14 cellular contexts compared by ENCODE assay signal in genomic region chr12:122411537-122411936, GRCh38. TPM values are rescaled to one million over a fixed set of nuclear protein-coding genes. Genes with fewer than 3 reads are reported as not detected.
DNase-seq lines count a peak whose midpoint lies in the region; ATAC-seq and TF ChIP-seq lines count a peak whose summit lies in the region.
"Had no signal": no experiment of that assay in that cellular context is flagged by ENCODE, and none has a peak within 500 bp of the region (broad histone marks: within the 10 kb centered on the region; RNA-seq: fewer than 3 reads in every experiment).

No MANE protein-coding gene starts in this region.

- intact Hi-C loops in thyroid gland (cut with DNase I): no loop called here

- no peaks in the 10 kb centered on the region for H3K9me3 Mint-ChIP-seq in activated T-cell treated with anti-CD3 and anti-CD28 coated beads, Interleukin-2, amount 50 U/mL, for 4 hours

- peak overlapping the region; percentile 11 for H3K4me3 Mint-ChIP-seq in activated T-cell treated with anti-CD3 and anti-CD28 coated beads, Interleukin-2, amount 50 U/mL, for 4 hours
- H3K4me3 Mint-ChIP-seq in T-helper 17 cell: no peak overlapping the region

- H3K4me1 Mint-ChIP-seq in activated T-cell treated with anti-CD3 and anti-CD28 coated beads, Interleukin-2, amount 50 U/mL, for 4 hours (ENCODE audit: low read depth): peaks cover 41% of the 10 kb centered on the region
- H3K4me1 Mint-ChIP-seq in T-helper 17 cell: peaks cover 16% of the 10 kb centered on the region

- peaks cover 32 to 42% of the 10 kb centered on the region in 2 donors for H3K4me1 ChIP-seq in thyroid gland

- 73 to 79% methylated on average over 3 of the region's 3 CpGs for WGBS in thyroid gland, 2 donors

- H3K27ac ChIP-seq in thyroid gland: peak overlapping the region in 2 of 3 donors; percentile 1 to 79
- H3K27ac ChIP-seq: hepatocyte had no signal

- no peaks in the 10 kb centered on the region for H3K36me3 Mint-ChIP-seq in activated T-cell treated with anti-CD3 and anti-CD28 coated beads, Interleukin-2, amount 50 U/mL, for 4 hours (ENCODE audit: insufficient read depth)
- no peaks in the 10 kb centered on the region for H3K36me3 Mint-ChIP-seq in T-helper 17 cell (ENCODE audit: low read depth)

- DNase-seq in activated T-cell treated with anti-CD3 and anti-CD28 coated beads, Interleukin-2, amount 50 U/mL, for 4 hours: no peak
- DNase-seq in activated T-cell treated with anti-CD3 and anti-CD28 coated beads, Interleukin-2, amount 50 U/mL, for 48 hours: no peak
- DNase-seq in T-helper 17 cell: no peak
- peak; percentile 62 for DNase-seq in left lobe of liver (ENCODE audit: low spot score)
- no peak for DNase-seq in thyroid gland
- DNase-seq in NCI-H2081 treated with DMSO at 0.1 percent for 48 hours (lab: John Stamatoyannopoulos, UW): no peak
- DNase-seq in NCI-H1694 (lab: John Stamatoyannopoulos, UW): no peak
- DNase-seq: GOT3, kidney glomerular epithelial cell, NCI-H187, NCI-H526 had no signal

- no peak for TF ChIP-seq CTCF in thyroid gland (IDR thresholded peaks at IDR 0.05)

- H3K4me3 ChIP-seq in thyroid gland (replicated peaks in 1 of 3): no peak overlapping the region
- H3K4me3 ChIP-seq: hepatocyte, suprapubic skin had no signal

- H3K9me3 ChIP-seq in T-helper 17 cell (ENCODE audit: control insufficient read depth, low read length, poor library complexity, severe bottlenecking): no peaks in the 10 kb centered on the region
- no peaks in the 10 kb centered on the region for H3K9me3 ChIP-seq in thyroid gland
- H3K9me3 ChIP-seq: suprapubic skin had no signal

- no peaks in the 10 kb centered on the region for H3K27me3 ChIP-seq in thyroid gland
- H3K27me3 ChIP-seq: hepatocyte, suprapubic skin had no signal

- H3K36me3 ChIP-seq in thyroid gland: no peaks in the 10 kb centered on the region

- H3K27me3 Mint-ChIP-seq in activated T-cell treated with anti-CD3 and anti-CD28 coated beads, Interleukin-2, amount 50 U/mL, for 4 hours (ENCODE audit: low read depth): no peaks in the 10 kb centered on the region
- H3K27me3 Mint-ChIP-seq in T-helper 17 cell: no peaks in the 10 kb centered on the region

- peak overlapping the region; percentile 4 for H3K27ac Mint-ChIP-seq in T-helper 17 cell

- ATAC-seq in activated T-cell treated with anti-CD3 and anti-CD28 coated beads, Interleukin-2, amount 50 U/mL, for 4 hours: no peak
- ATAC-seq in T-helper 17 cell (no peak), left lobe of liver (peak; percentile 70), GM19395 (IDR thresholded peaks at IDR 0.05; ENCODE audit: unreplicated experiment) (no peak)

- no peak for TF ChIP-seq POLR2A in thyroid gland (IDR thresholded peaks at IDR 0.05)

RNA-seq across cellular contexts. Expression of gene CLIP1, which starts 10.9 kb away (rescaled TPM):
- 10 to 100 TPM; 52.6 to 61.1 (median 53.1) TPM for total RNA-seq in activated T-cell treated with anti-CD3 and anti-CD28 coated beads, Interleukin-2, amount 50 U/mL, for 4 hours
- total RNA-seq in T-helper 17 cell (10 to 100 TPM; 72.4 to 81.1 TPM), left lobe of liver (38.9 TPM), thyroid gland (100 to 1,000 TPM; 118 to 189 (median 143) TPM)
